ENCODE assay signal across 10 cellular contexts in genomic region chr2:15169326-15170038, GRCh38.
DNase-seq lines count a peak whose midpoint lies in the region; ATAC-seq and TF ChIP-seq lines count a peak whose summit lies in the region.
"Had no signal": no experiment of that assay in that cellular context is flagged by ENCODE, and none has a peak within 500 bp of the region (broad histone marks: within the 10 kb centered on the region; RNA-seq: fewer than 3 reads in every experiment).

No MANE protein-coding gene starts in this region.

- 78 to 89% methylated on average over 8 of the region's 8 CpGs for WGBS in lung, 2 donors
- 72 to 82% methylated on average over 8 of the region's 8 CpGs for WGBS in thyroid gland, 2 donors

- H3K4me3 ChIP-seq in choroid plexus epithelial cell (ENCODE audit: low read depth, low read length) (peak overlapping the region; percentile 13), lung (no peak overlapping the region), thyroid gland (replicated peaks in 1 of 3) (no peak overlapping the region)
- H3K4me3 ChIP-seq: cardiac muscle cell had no signal

- H3K9me3 ChIP-seq in lung (ENCODE audit: control insufficient read depth in 2 of 2, insufficient read depth in 1 of 2, low read length in 1 of 2): no peaks in the 10 kb centered on the region
- no peaks in the 10 kb centered on the region for H3K9me3 ChIP-seq in thyroid gland

- H3K27ac ChIP-seq in lung (ENCODE audit: low read depth in 1 of 2, low read length in 1 of 2) (peak overlapping the region in 1 of 2 donors; percentile 74), thyroid gland (no peak overlapping the region)

- no peak for TF ChIP-seq CTCF in choroid plexus epithelial cell (conservative IDR thresholded peaks at IDR 0.05; ENCODE audit: low read depth, low read length)
- TF ChIP-seq CTCF in lung (IDR thresholded peaks at IDR 0.05; ENCODE audit: control extremely low read depth, extremely low read depth): no peak
- TF ChIP-seq CTCF in thyroid gland (IDR thresholded peaks at IDR 0.05): no peak

- DNase-seq in left ventricle myocardium superior (no peak), cardiac septum (ENCODE audit: low spot score) (no peak), choroid plexus epithelial cell (ENCODE audit: low read depth) (peak; percentile 96), lung (ENCODE audit: low spot score) (no peak), OCI-M1 (lab: John Stamatoyannopoulos, UW) (no peak), cerebellar cortex (ENCODE audit: low spot score) (no peak), thyroid gland (no peak)
- DNase-seq: activated CD4-positive, CD25-positive, alpha-beta regulatory T cell treated with anti-CD3 and anti-CD28 coated beads, Interleukin-2, amount 50 U/mL, for 72 hours had no signal

- peaks cover 2 to 6% of the 10 kb centered on the region in 2 donors for H3K36me3 ChIP-seq in lung (ENCODE audit: control insufficient read depth in 2 of 2, insufficient read depth in 2 of 2, low read length in 2 of 2)
- peaks cover 5 to 8% of the 10 kb centered on the region in 2 donors for H3K36me3 ChIP-seq in thyroid gland
- H3K36me3 ChIP-seq: cardiac muscle cell had no signal

- H3K4me1 ChIP-seq in lung (ENCODE audit: control insufficient read depth in 2 of 2, insufficient read depth in 2 of 2, low read length in 2 of 2): peaks cover 0 to 10% of the 10 kb centered on the region in 2 donors
- no peaks in the 10 kb centered on the region for H3K4me1 ChIP-seq in thyroid gland

- ATAC-seq in left ventricle myocardium superior (peak; percentile 49), lung (ENCODE audit: insufficient read depth, low FRiP score) (peak; percentile 31), GM18868 (IDR thresholded peaks at IDR 0.05; ENCODE audit: unreplicated experiment) (no peak)

- intact Hi-C loops in left ventricle myocardium superior (cut with micrococcal nuclease) (no loop called here), cardiac septum (cut with DNase I) (no loop called here), thyroid gland (cut with DNase I) (no loop called here)

- TF ChIP-seq POLR2A in thyroid gland (IDR thresholded peaks at IDR 0.05): no peak

- H3K27me3 ChIP-seq in lung (ENCODE audit: control insufficient read depth, insufficient read depth) (no peaks in the 10 kb centered on the region), thyroid gland (no peaks in the 10 kb centered on the region)
- H3K27me3 ChIP-seq: cardiac muscle cell had no signal
